In the genomic region with DNA sequence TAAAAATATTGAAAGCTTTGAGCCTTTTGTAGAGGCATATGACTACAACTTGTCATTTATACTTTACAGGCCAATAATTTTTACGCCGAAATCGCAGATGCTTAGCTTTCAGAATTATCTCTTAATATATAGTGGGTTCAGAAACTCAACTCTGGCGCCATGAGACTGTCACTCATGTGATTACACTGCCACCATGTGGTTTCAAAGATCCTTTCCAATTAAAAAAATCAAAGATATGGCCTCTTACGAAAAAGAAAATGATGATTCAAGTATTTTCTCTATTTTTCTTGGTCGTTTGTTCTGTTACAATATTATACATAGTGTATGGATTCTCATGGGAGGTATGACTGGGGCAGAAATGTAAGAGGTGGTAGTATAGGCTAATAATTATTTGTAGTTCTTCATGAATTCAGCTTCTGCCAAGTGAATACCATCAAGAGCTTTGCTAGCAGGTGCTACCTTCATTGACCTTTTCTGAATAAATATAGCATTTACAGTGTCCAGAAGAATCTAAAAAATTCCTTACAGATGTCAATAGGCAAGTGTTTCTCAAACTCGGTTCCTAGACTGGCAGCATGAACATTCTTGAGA, we compare ENCODE assay signal across 8 cellular contexts.
DNase-seq lines count a peak whose midpoint lies in the region; ATAC-seq lines count a peak whose summit lies in the region.

No MANE protein-coding gene starts in this region.

- no peak overlapping the region for H3K4me3 ChIP-seq in Jurkat, Clone E6-1 (ENCODE audit: low read length)

- DNase-seq in DMS114 treated with DMSO at 0.1 percent for 48 hours (lab: John Stamatoyannopoulos, UW; ENCODE audit: unreplicated experiment) (peak; percentile 4), RKO (ENCODE audit: low spot score) (peak; percentile 60), fibroblast of peridontal ligament (ENCODE audit: extremely low read depth) (peak; percentile 69), renal cortical epithelial cell (ENCODE audit: low read depth) (peak; percentile 43), UCSD-AML1 (lab: John Stamatoyannopoulos, UW; ENCODE audit: unreplicated experiment) (no peak)
- peak; percentile 26 for DNase-seq in Jurkat, Clone E6-1 (ENCODE audit: low read depth, low spot score)

- ATAC-seq in GM19372 (IDR thresholded peaks at IDR 0.05; ENCODE audit: low read depth, unreplicated experiment) (peak; percentile 63), HG03108 (IDR thresholded peaks at IDR 0.05; ENCODE audit: unreplicated experiment) (no peak)
